In genomic region chr17:42061641-42062487, GRCh38 we compare ENCODE assay signal across 18 cellular contexts.
A peak's percentile ranks its signal among the peaks of the same experiment; 100 is the strongest.
DNase-seq lines count a peak whose midpoint lies in the region; ATAC-seq and TF ChIP-seq lines count a peak whose summit lies in the region.
"Had no signal": no experiment of that assay in that cellular context is flagged by ENCODE, and none has a peak within 500 bp of the region (broad histone marks: within the 10 kb centered on the region; RNA-seq: fewer than 3 reads in every experiment).

No MANE protein-coding gene starts in this region.

- peak overlapping the region; percentile 96 for H3K27ac Mint-ChIP-seq in dendritic cell treated with granulocyte-macrophage colony-stimulating factor and Interleukin-4, amounts not matched to agents 40 ng/mL and 50 ng/mL, for 4 days

- TF ChIP-seq CTCF in retinal pigment epithelial cell (conservative IDR thresholded peaks at IDR 0.05; ENCODE audit: low read depth, low read length): no peak

- H3K4me1 Mint-ChIP-seq in dendritic cell treated with granulocyte-macrophage colony-stimulating factor and Interleukin-4, amounts not matched to agents 40 ng/mL and 50 ng/mL, for 4 days (ENCODE audit: low read depth): peaks cover 36% of the 10 kb centered on the region

- no peaks in the 10 kb centered on the region for H3K9me3 Mint-ChIP-seq in dendritic cell treated with granulocyte-macrophage colony-stimulating factor and Interleukin-4, amounts not matched to agents 40 ng/mL and 50 ng/mL, for 4 days

- H3K4me3 ChIP-seq in retinal pigment epithelial cell (ENCODE audit: low read length): no peak overlapping the region
- H3K4me3 ChIP-seq: SJSA1 had no signal

- DNase-seq in NCI-H2171 treated with DMSO at 0.1 percent for 48 hours (lab: John Stamatoyannopoulos, UW) (peak; percentile 32), NCI-H2171 (lab: John Stamatoyannopoulos, UW) (no peak), NCI-H69 (lab: John Stamatoyannopoulos, UW) (peak; percentile 92), retinal pigment epithelial cell (ENCODE audit: low read depth) (peak; percentile 53), NCI-H82 treated with DMSO at 0.1 percent for 48 hours (lab: John Stamatoyannopoulos, UW; ENCODE audit: unreplicated experiment) (no peak)
- DNase-seq: Caco-2, DND-41, GDM1, Karpas-422, MM.1S, NCI-H1105 treated with DMSO at 0.1 percent for 48 hours, NCI-H2081, NCI-H226 had no signal

- no peak overlapping the region for H3K4me3 Mint-ChIP-seq in dendritic cell treated with granulocyte-macrophage colony-stimulating factor and Interleukin-4, amounts not matched to agents 40 ng/mL and 50 ng/mL, for 4 days

- intact Hi-C loops in dendritic cell treated with granulocyte-macrophage colony-stimulating factor and Interleukin-4, amounts not matched to agents 40 ng/mL and 50 ng/mL, for 4 days (cut with micrococcal nuclease): no loop called here

- ATAC-seq in HG03045 (IDR thresholded peaks at IDR 0.05; ENCODE audit: unreplicated experiment) (no peak), HG03280 (IDR thresholded peaks at IDR 0.05; ENCODE audit: unreplicated experiment) (no peak)

- H3K36me3 Mint-ChIP-seq in dendritic cell treated with granulocyte-macrophage colony-stimulating factor and Interleukin-4, amounts not matched to agents 40 ng/mL and 50 ng/mL, for 4 days (ENCODE audit: low read depth): no peaks in the 10 kb centered on the region
- H3K36me3 Mint-ChIP-seq: CD14-positive monocyte had no signal

- no peaks in the 10 kb centered on the region for H3K27me3 Mint-ChIP-seq in dendritic cell treated with granulocyte-macrophage colony-stimulating factor and Interleukin-4, amounts not matched to agents 40 ng/mL and 50 ng/mL, for 4 days

Comparison
In these comparisons a context has a peak if more than half of its experiments do, and no peak if none do; other contexts are left out.
1. DNase-seq: peak in NCI-H2171 treated with DMSO at 0.1 percent for 48 hours (single experiment), NCI-H69 (single experiment) and retinal pigment epithelial cell (single experiment); none in NCI-H2171 (single experiment) and NCI-H82 treated with DMSO at 0.1 percent for 48 hours (single experiment).